Comparison of ENCODE assay signal across 1 cellular context in genomic region chr5:57221049-57221568, GRCh38.
TF ChIP-seq lines count a peak whose summit lies in the region.

No MANE protein-coding gene starts in this region.

TF ChIP-seq in GM12891, 5 proteins besides CTCF, POLR2A, EP300 and RAD21 (continued from another document):
- no peak for TF ChIP-seq POLR2AphosphoS5 (IDR thresholded peaks at IDR 0.05; ENCODE audit: low read depth, low read length)
